2 cellular contexts compared by ENCODE assay signal in genomic region chr12:126784328-126784921, GRCh38.
TF ChIP-seq lines count a peak whose summit lies in the region.

No MANE protein-coding gene starts in this region.

TF ChIP-seq in GM23338, 12 proteins besides CTCF, POLR2A, EP300 and RAD21 (continued from another document):
- TF ChIP-seq EZH2 (IDR thresholded peaks at IDR 0.05; ENCODE audit: low read depth, unreplicated experiment) (no peak), STAT1 (IDR thresholded peaks at IDR 0.05; ENCODE audit: unreplicated experiment) (no peak), CREB1 (CRISPR knock-in tag; IDR thresholded peaks at IDR 0.05; ENCODE audit: low read depth) (no peak), NANOG (IDR thresholded peaks at IDR 0.05; ENCODE audit: borderline replicate concordance) (no peak)
- TF ChIP-seq, protein P1, sequence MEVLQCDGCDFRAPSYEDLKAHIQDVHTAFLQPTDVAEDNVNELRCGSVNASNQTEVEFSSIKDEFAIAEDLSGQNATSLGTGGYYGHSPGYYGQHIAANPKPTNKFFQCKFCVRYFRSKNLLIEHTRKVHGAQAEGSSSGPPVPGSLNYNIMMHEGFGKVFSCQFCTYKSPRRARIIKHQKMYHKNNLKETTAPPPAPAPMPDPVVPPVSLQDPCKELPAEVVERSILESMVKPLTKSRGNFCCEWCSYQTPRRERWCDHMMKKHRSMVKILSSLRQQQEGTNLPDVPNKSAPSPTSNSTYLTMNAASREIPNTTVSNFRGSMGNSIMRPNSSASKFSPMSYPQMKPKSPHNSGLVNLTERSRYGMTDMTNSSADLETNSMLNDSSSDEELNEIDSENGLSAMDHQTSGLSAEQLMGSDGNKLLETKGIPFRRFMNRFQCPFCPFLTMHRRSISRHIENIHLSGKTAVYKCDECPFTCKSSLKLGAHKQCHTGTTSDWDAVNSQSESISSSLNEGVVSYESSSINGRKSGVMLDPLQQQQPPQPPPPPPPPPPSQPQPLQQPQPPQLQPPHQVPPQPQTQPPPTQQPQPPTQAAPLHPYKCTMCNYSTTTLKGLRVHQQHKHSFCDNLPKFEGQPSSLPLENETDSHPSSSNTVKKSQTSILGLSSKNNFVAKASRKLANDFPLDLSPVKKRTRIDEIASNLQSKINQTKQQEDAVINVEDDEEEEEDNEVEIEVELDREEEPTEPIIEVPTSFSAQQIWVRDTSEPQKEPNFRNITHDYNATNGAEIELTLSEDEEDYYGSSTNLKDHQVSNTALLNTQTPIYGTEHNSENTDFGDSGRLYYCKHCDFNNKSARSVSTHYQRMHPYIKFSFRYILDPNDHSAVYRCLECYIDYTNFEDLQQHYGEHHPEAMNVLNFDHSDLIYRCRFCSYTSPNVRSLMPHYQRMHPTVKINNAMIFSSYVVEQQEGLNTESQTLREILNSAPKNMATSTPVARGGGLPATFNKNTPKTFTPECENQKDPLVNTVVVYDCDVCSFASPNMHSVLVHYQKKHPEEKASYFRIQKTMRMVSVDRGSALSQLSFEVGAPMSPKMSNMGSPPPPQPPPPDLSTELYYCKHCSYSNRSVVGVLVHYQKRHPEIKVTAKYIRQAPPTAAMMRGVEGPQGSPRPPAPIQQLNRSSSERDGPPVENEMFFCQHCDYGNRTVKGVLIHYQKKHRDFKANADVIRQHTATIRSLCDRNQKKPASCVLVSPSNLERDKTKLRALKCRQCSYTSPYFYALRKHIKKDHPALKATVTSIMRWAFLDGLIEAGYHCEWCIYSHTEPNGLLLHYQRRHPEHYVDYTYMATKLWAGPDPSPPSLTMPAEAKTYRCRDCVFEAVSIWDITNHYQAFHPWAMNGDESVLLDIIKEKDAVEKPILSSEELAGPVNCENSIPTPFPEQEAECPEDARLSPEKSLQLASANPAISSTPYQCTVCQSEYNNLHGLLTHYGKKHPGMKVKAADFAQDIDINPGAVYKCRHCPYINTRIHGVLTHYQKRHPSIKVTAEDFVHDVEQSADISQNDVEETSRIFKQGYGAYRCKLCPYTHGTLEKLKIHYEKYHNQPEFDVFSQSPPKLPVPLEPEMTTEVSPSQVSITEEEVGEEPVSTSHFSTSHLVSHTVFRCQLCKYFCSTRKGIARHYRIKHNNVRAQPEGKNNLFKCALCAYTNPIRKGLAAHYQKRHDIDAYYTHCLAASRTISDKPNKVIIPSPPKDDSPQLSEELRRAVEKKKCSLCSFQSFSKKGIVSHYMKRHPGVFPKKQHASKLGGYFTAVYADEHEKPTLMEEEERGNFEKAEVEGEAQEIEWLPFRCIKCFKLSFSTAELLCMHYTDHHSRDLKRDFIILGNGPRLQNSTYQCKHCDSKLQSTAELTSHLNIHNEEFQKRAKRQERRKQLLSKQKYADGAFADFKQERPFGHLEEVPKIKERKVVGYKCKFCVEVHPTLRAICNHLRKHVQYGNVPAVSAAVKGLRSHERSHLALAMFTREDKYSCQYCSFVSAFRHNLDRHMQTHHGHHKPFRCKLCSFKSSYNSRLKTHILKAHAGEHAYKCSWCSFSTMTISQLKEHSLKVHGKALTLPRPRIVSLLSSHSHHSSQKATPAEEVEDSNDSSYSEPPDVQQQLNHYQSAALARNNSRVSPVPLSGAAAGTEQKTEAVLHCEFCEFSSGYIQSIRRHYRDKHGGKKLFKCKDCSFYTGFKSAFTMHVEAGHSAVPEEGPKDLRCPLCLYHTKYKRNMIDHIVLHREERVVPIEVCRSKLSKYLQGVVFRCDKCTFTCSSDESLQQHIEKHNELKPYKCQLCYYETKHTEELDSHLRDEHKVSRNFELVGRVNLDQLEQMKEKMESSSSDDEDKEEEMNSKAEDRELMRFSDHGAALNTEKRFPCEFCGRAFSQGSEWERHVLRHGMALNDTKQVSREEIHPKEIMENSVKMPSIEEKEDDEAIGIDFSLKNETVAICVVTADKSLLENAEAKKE (CRISPR knock-in tag; IDR thresholded peaks at IDR 0.05): no peak
- TF ChIP-seq, protein P2, sequence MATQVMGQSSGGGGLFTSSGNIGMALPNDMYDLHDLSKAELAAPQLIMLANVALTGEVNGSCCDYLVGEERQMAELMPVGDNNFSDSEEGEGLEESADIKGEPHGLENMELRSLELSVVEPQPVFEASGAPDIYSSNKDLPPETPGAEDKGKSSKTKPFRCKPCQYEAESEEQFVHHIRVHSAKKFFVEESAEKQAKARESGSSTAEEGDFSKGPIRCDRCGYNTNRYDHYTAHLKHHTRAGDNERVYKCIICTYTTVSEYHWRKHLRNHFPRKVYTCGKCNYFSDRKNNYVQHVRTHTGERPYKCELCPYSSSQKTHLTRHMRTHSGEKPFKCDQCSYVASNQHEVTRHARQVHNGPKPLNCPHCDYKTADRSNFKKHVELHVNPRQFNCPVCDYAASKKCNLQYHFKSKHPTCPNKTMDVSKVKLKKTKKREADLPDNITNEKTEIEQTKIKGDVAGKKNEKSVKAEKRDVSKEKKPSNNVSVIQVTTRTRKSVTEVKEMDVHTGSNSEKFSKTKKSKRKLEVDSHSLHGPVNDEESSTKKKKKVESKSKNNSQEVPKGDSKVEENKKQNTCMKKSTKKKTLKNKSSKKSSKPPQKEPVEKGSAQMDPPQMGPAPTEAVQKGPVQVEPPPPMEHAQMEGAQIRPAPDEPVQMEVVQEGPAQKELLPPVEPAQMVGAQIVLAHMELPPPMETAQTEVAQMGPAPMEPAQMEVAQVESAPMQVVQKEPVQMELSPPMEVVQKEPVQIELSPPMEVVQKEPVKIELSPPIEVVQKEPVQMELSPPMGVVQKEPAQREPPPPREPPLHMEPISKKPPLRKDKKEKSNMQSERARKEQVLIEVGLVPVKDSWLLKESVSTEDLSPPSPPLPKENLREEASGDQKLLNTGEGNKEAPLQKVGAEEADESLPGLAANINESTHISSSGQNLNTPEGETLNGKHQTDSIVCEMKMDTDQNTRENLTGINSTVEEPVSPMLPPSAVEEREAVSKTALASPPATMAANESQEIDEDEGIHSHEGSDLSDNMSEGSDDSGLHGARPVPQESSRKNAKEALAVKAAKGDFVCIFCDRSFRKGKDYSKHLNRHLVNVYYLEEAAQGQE (IDR thresholded peaks at IDR 0.05; ENCODE audit: unreplicated experiment): no peak

TF ChIP-seq in K562, 482 proteins besides CTCF, POLR2A, EP300 and RAD21 (continued from another document and continues in another):
- TF ChIP-seq CEBPZ (IDR thresholded peaks at IDR 0.05; ENCODE audit: borderline replicate concordance, low read depth, low read length) (no peak), ZNF121 (CRISPR knock-in tag; conservative IDR thresholded peaks at IDR 0.05) (no peak), ZNF277 (CRISPR knock-in tag; IDR thresholded peaks at IDR 0.05; ENCODE audit: borderline replicate concordance) (no peak), ZNF253 (CRISPR knock-in tag; conservative IDR thresholded peaks at IDR 0.05) (no peak), RCOR1 (IDR thresholded peaks at IDR 0.05; ENCODE audit: borderline replicate concordance in 1 of 2, low read depth in 2 of 2, low read length in 2 of 2) (peak in 1 of 2 experiments; percentile 42; a peak in 1 of 4 replicates), ZNF143 (CRISPR knock-in tag; IDR thresholded peaks at IDR 0.05) (no peak), NFYB (IDR thresholded peaks at IDR 0.05; ENCODE audit: extremely low read depth, insufficient read length) (no peak), CBX5 (IDR thresholded peaks at IDR 0.05; ENCODE audit: borderline replicate concordance, low read depth) (no peak), ZNF354B (CRISPR knock-in tag; IDR thresholded peaks at IDR 0.05) (no peak), SMC3 (conservative IDR thresholded peaks at IDR 0.05; ENCODE audit: insufficient read depth, low read depth, low read length) (peak; percentile 87), ARID2 (IDR thresholded peaks at IDR 0.05) (peak; percentile 58; the same call in 1 of the 2 replicates), BRD9 (IDR thresholded peaks at IDR 0.05; ENCODE audit: low read depth, partially characterized antibody) (no peak), L3MBTL2 (IDR thresholded peaks at IDR 0.05) (peak; percentile 65; the same call in 1 of the 2 replicates), SLC30A9 (CRISPR knock-in tag; IDR thresholded peaks at IDR 0.05) (no peak), TRIM28 (IDR thresholded peaks at IDR 0.05) (no peak), ATF1 (CRISPR knock-in tag; IDR thresholded peaks at IDR 0.05) (no peak), ATF1 (tag; IDR thresholded peaks at IDR 0.05) (peak; percentile 39; the same call in 1 of the 2 replicates), GABPA (tag; conservative IDR thresholded peaks at IDR 0.05; ENCODE audit: low read depth) (no peak), DEAF1 (CRISPR knock-in tag; IDR thresholded peaks at IDR 0.05) (peak; percentile 56; the same call in 1 of the 2 replicates), RAD51 (IDR thresholded peaks at IDR 0.05; ENCODE audit: borderline replicate concordance, low read depth) (peak; percentile 29; the same call in 1 of the 2 replicates)
- TF ChIP-seq, protein P3, sequence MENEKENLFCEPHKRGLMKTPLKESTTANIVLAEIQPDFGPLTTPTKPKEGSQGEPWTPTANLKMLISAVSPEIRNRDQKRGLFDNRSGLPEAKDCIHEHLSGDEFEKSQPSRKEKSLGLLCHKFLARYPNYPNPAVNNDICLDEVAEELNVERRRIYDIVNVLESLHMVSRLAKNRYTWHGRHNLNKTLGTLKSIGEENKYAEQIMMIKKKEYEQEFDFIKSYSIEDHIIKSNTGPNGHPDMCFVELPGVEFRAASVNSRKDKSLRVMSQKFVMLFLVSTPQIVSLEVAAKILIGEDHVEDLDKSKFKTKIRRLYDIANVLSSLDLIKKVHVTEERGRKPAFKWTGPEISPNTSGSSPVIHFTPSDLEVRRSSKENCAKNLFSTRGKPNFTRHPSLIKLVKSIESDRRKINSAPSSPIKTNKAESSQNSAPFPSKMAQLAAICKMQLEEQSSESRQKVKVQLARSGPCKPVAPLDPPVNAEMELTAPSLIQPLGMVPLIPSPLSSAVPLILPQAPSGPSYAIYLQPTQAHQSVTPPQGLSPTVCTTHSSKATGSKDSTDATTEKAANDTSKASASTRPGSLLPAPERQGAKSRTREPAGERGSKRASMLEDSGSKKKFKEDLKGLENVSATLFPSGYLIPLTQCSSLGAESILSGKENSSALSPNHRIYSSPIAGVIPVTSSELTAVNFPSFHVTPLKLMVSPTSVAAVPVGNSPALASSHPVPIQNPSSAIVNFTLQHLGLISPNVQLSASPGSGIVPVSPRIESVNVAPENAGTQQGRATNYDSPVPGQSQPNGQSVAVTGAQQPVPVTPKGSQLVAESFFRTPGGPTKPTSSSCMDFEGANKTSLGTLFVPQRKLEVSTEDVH (IDR thresholded peaks at IDR 0.05; ENCODE audit: low read depth, partially characterized antibody): no peak
- TF ChIP-seq, protein P4, sequence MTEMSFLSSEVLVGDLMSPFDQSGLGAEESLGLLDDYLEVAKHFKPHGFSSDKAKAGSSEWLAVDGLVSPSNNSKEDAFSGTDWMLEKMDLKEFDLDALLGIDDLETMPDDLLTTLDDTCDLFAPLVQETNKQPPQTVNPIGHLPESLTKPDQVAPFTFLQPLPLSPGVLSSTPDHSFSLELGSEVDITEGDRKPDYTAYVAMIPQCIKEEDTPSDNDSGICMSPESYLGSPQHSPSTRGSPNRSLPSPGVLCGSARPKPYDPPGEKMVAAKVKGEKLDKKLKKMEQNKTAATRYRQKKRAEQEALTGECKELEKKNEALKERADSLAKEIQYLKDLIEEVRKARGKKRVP (CRISPR knock-in tag; IDR thresholded peaks at IDR 0.05): no peak
- TF ChIP-seq, protein P5, sequence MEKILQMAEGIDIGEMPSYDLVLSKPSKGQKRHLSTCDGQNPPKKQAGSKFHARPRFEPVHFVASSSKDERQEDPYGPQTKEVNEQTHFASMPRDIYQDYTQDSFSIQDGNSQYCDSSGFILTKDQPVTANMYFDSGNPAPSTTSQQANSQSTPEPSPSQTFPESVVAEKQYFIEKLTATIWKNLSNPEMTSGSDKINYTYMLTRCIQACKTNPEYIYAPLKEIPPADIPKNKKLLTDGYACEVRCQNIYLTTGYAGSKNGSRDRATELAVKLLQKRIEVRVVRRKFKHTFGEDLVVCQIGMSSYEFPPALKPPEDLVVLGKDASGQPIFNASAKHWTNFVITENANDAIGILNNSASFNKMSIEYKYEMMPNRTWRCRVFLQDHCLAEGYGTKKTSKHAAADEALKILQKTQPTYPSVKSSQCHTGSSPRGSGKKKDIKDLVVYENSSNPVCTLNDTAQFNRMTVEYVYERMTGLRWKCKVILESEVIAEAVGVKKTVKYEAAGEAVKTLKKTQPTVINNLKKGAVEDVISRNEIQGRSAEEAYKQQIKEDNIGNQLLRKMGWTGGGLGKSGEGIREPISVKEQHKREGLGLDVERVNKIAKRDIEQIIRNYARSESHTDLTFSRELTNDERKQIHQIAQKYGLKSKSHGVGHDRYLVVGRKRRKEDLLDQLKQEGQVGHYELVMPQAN (IDR thresholded peaks at IDR 0.05; ENCODE audit: borderline replicate concordance): no peak
